ENCODE assay signal across 13 cellular contexts in genomic region chr5:160802567-160802966, GRCh38. TPM values are rescaled to one million over a fixed set of nuclear protein-coding genes. Genes with fewer than 3 reads are reported as not detected.
DNase-seq lines count a peak whose midpoint lies in the region; ATAC-seq, FAIRE-seq and TF ChIP-seq lines count a peak whose summit lies in the region.
"Had no signal": no experiment of that assay in that cellular context is flagged by ENCODE, and none has a peak within 500 bp of the region (broad histone marks: within the 10 kb centered on the region; RNA-seq: fewer than 3 reads in every experiment).

No MANE protein-coding gene starts in this region.

- CTCF ChIA-PET in H1 (lab: Charles Lee; ENCODE audit: partially characterized antibody) = interaction anchor here (0.9 to 1.8 kb wide), 10 partner anchors 11 to 364 kb away, joined by 3 to 10 read pairs (median 4); no protein-coding TSS in a partner anchor

- no peak for FAIRE-seq in H1 (lab: Jason Lieb, UNC)
- FAIRE-seq in pancreas (lab: Jason Lieb, UNC) = no peak
- FAIRE-seq: urothelium cell line had no signal

- H3K27me3 ChIP-seq in H1 (replicated peaks in 1 of 4; ENCODE audit: control insufficient read depth in 3 of 4, extremely low read depth in 1 of 4, insufficient read depth in 3 of 4, low read length in 3 of 4) (no peaks in the 10 kb centered on the region), pancreas (no peaks in the 10 kb centered on the region)

- no peak for TF ChIP-seq EP300 in H1 (IDR thresholded peaks at IDR 0.05; ENCODE audit: borderline replicate concordance in 1 of 2, low read depth in 2 of 2, low read length in 2 of 2)

- H3K9me3 ChIP-seq in H1 (ENCODE audit: insufficient read depth in 2 of 2, low read depth in 1 of 2, low read length in 1 of 2) (no peaks in the 10 kb centered on the region), pancreas (no peaks in the 10 kb centered on the region)

- TF ChIP-seq POLR2A in H1 (IDR thresholded peaks at IDR 0.05; ENCODE audit: control extremely low read depth in 1 of 2, low read depth in 2 of 2, low read length in 2 of 2) = no peak

- no peak overlapping the region for H3K27ac ChIP-seq in H1 (ENCODE audit: low read depth, low read length)
- no peak overlapping the region for H3K27ac ChIP-seq in pancreas
- H3K27ac ChIP-seq: parathyroid adenoma had no signal

- POLR2A ChIA-PET in H1 (lab: Charles Lee; ENCODE audit: partially characterized antibody) = no interaction called here

- H2BK20ac ChIP-seq in H1 (ENCODE audit: low read length) = no peak overlapping the region

- no peak overlapping the region for H2BK120ac ChIP-seq in H1 (replicated peaks; ENCODE audit: low read depth, low read length)

- no peak overlapping the region for H2BK12ac ChIP-seq in H1 (ENCODE audit: low read depth, low read length)

- intact Hi-C loops in pancreas (cut with DNase I) = no loop called here
- intact Hi-C loops in Right ventricle myocardium inferior (cut with DNase I) = no loop called here

- peak in 3 of 4 donors; percentile 62 to 82 (median 73) for ATAC-seq in pancreas
- no peak for ATAC-seq in HG02938 (IDR thresholded peaks at IDR 0.05; ENCODE audit: unreplicated experiment)
- no peak for ATAC-seq in Right ventricle myocardium inferior
- ATAC-seq: activated CD8-positive, alpha-beta memory T cell treated with anti-CD3 and anti-CD28 coated beads, Interleukin-2, amount 10 ng/mL, durations not matched to agents 7 days and 5 days; T-helper 17 cell had no signal

- TF ChIP-seq RAD21 in H1 (IDR thresholded peaks at IDR 0.05 in 1 of 2, conservative IDR thresholded peaks at IDR 0.05 in 1 of 2; ENCODE audit: low read depth in 2 of 2, low read length in 2 of 2) = peak; percentile 52 to 60

- H3K79me2 ChIP-seq in H1 (ENCODE audit: control insufficient read depth in 1 of 2, insufficient read depth in 2 of 2, low read length in 2 of 2) = no peaks in the 10 kb centered on the region
- H3K79me2 ChIP-seq: parathyroid adenoma had no signal

- H3K4me1 ChIP-seq in H1 (replicated peaks in 1 of 4; ENCODE audit: control insufficient read depth in 3 of 4, insufficient read depth in 4 of 4, low read length in 3 of 4) (no peaks in the 10 kb centered on the region), pancreas (peaks cover 0 to 8% (median 8%) of the 10 kb centered on the region in 3 donors)
- H3K4me1 ChIP-seq: parathyroid adenoma had no signal

- H2AK5ac ChIP-seq in H1 (ENCODE audit: low read depth, low read length) = no peak overlapping the region

- no peak overlapping the region for H3K14ac ChIP-seq in H1 (ENCODE audit: insufficient read length)

- H3K4ac ChIP-seq in H1 (replicated peaks; ENCODE audit: insufficient read length, low read depth, low read length) = no peak overlapping the region

- no peak overlapping the region for H2AFZ ChIP-seq in H1 (ENCODE audit: low read length)
- H2AFZ ChIP-seq: parathyroid adenoma had no signal

- H4K5ac ChIP-seq in H1 (ENCODE audit: insufficient read length, low read depth, low read length) = no peak overlapping the region

- H3K18ac ChIP-seq in H1 (ENCODE audit: extremely low read depth, low read length) = no peak overlapping the region

- no peak overlapping the region for H2BK15ac ChIP-seq in H1 (ENCODE audit: low read length)

- TF ChIP-seq CTCF in GM10266 (IDR thresholded peaks at IDR 0.05; ENCODE audit: control insufficient read depth, insufficient read depth, low read depth, missing control alignments) (peak; percentile 40), H1 (IDR thresholded peaks at IDR 0.05; ENCODE audit: control extremely low read depth in 1 of 3, insufficient read depth in 1 of 3, low read depth in 1 of 3, low read length in 3 of 3) (peak in 1 of 3 experiments; percentile 33; a peak in 1 of 4 replicates), pancreas (IDR thresholded peaks at IDR 0.05) (peak in 2 of 4 donors; percentile 8 to 13)

- H3K23me2 ChIP-seq in H1 (ENCODE audit: low read depth, low read length) = no peaks in the 10 kb centered on the region

- H3K79me1 ChIP-seq in H1 (ENCODE audit: low read depth, low read length) = no peaks in the 10 kb centered on the region

- 94% methylated on average over 2 of the region's 2 CpGs; no CpG with 5 or more reads in 1 of the 2 experiments for WGBS in H1 (ENCODE audit: extremely low coverage in 1 of 2, insufficient coverage in 1 of 2, insufficient read length in 1 of 2, insufficient replicate concordance in 2 of 2, low coverage in 1 of 2, low lambda C conversion rate in 2 of 2, missing lambda C conversion rate in 1 of 2), 2 experiments
- WGBS in pancreas, 2 donors = 42 to 54% methylated on average over 2 of the region's 2 CpGs

- H3K9ac ChIP-seq in H1 (replicated peaks in 1 of 4; ENCODE audit: extremely low read depth in 1 of 4, low read depth in 3 of 4, low read length in 3 of 4) = no peak overlapping the region
- H3K9ac ChIP-seq: parathyroid adenoma had no signal

- DNase-seq in GM10266 (ENCODE audit: extremely low spot score) (no peak), LHCN-M2 (ENCODE audit: low read depth) (peak; percentile 32), H1 (ENCODE audit: low read depth in 1 of 2, low spot score in 2 of 2) (no peak), pancreas (peak in 1 of 6 donors; percentile 3), Right ventricle myocardium inferior (ENCODE audit: missing footprints) (no peak)
- no peak for DNase-seq in stimulated activated CD8-positive, alpha-beta memory T cell treated with anti-CD3 and anti-CD28 coated beads, Interleukin-4, amount 100 ng/mL, for 48 hours
- DNase-seq: activated CD8-positive, alpha-beta memory T cell treated with anti-CD3 and anti-CD28 coated beads, Interleukin-2, amount 10 ng/mL, durations not matched to agents 7 days and 5 days; amniotic stem cell; T-helper 17 cell had no signal

- H3K23ac ChIP-seq in H1 (ENCODE audit: insufficient read length) = no peak overlapping the region

- no peak overlapping the region for H3K4me2 ChIP-seq in H1 (ENCODE audit: insufficient read depth in 1 of 2, low read depth in 2 of 2, low read length in 2 of 2)

- H2BK5ac ChIP-seq in H1 (ENCODE audit: low read depth, low read length) = no peak overlapping the region

- H3K4me3 ChIP-seq in H1 (ENCODE audit: extremely low read depth in 1 of 4, insufficient read depth in 2 of 4, low read depth in 3 of 4, low read length in 4 of 4) (no peak overlapping the region), pancreas (no peak overlapping the region)

- no peak overlapping the region for H4K8ac ChIP-seq in H1 (ENCODE audit: extremely low read depth, insufficient read depth, low read length)

- H3K56ac ChIP-seq in H1 (replicated peaks; ENCODE audit: insufficient read length, low read depth, low read length) = no peak overlapping the region

- H4K91ac ChIP-seq in H1 (replicated peaks; ENCODE audit: insufficient read length, low read length) = no peak overlapping the region

- no peaks in the 10 kb centered on the region for H3K36me3 ChIP-seq in H1 (ENCODE audit: control insufficient read depth in 2 of 4, insufficient read depth in 4 of 4, low read length in 3 of 4)
- H3K36me3 ChIP-seq in pancreas = no peaks in the 10 kb centered on the region

- no peaks in the 10 kb centered on the region for H4K20me1 ChIP-seq in H1 (replicated peaks in 1 of 2; ENCODE audit: control insufficient read depth in 1 of 2, insufficient read depth in 2 of 2, low read length in 2 of 2)

TF ChIP-seq in H1, 55 proteins besides CTCF, POLR2A, EP300 and RAD21:
- TF ChIP-seq BACH1 (IDR thresholded peaks at IDR 0.05; ENCODE audit: low read length) = no peak
- no peak for TF ChIP-seq EZH2 (IDR thresholded peaks at IDR 0.05; ENCODE audit: low read depth, low read length, severe bottlenecking)
- no peak for TF ChIP-seq SIX5 (IDR thresholded peaks at IDR 0.05; ENCODE audit: low read depth, low read length)
- TF ChIP-seq PHF8 (conservative IDR thresholded peaks at IDR 0.05; ENCODE audit: low read depth, low read length) = no peak
- no peak for TF ChIP-seq EGR1 (IDR thresholded peaks at IDR 0.05; ENCODE audit: borderline replicate concordance, low read depth, low read length)
- TF ChIP-seq SIN3A (conservative IDR thresholded peaks at IDR 0.05 in 1 of 2, IDR thresholded peaks at IDR 0.05 in 1 of 2; ENCODE audit: low read depth in 1 of 2, low read length in 2 of 2) = no peak
- TF ChIP-seq BCL11A (IDR thresholded peaks at IDR 0.05; ENCODE audit: low read depth in 2 of 2, low read length in 2 of 2) = no peak
- TF ChIP-seq NRF1 (IDR thresholded peaks at IDR 0.05; ENCODE audit: low read depth, low read length) = no peak
- no peak for TF ChIP-seq SP4 (IDR thresholded peaks at IDR 0.05; ENCODE audit: low read length)
- TF ChIP-seq TAF1 (IDR thresholded peaks at IDR 0.05; ENCODE audit: low read depth, low read length) = no peak
- no peak for TF ChIP-seq HDAC6 (IDR thresholded peaks at IDR 0.05; ENCODE audit: low read depth, low read length)
- TF ChIP-seq HDAC2 (IDR thresholded peaks at IDR 0.05; ENCODE audit: borderline replicate concordance in 1 of 2, low read depth in 2 of 2, low read length in 2 of 2) = no peak
- no peak for TF ChIP-seq ASH2L (IDR thresholded peaks at IDR 0.05; ENCODE audit: low read length)
- no peak for TF ChIP-seq TAF7 (optimal IDR thresholded peaks at IDR 0.05; ENCODE audit: borderline replicate concordance, low read depth, low read length)
- no peak for TF ChIP-seq GTF2F1 (IDR thresholded peaks at IDR 0.05; ENCODE audit: borderline replicate concordance, low read depth, low read length)
- TF ChIP-seq SAP30 (IDR thresholded peaks at IDR 0.05; ENCODE audit: insufficient read depth, insufficient replicate concordance, low read length) = no peak
- no peak for TF ChIP-seq TBP (IDR thresholded peaks at IDR 0.05; ENCODE audit: low read depth, low read length)
- TF ChIP-seq KDM1A (IDR thresholded peaks at IDR 0.05; ENCODE audit: borderline replicate concordance, low read length) = no peak

RNA-seq across cellular contexts. Expression of gene ATP10B, which starts 49.4 kb away (rescaled TPM):
- not detected in 2 replicates for total RNA-seq in LHCN-M2 (2014; rRNA removed)
- polyA plus RNA-seq in LHCN-M2 (2012) = not detected
- total RNA-seq in H1 (2021; fragmentation: NEBNext Ultra II Directional; extraction: Animal tissue kit (Norgen Biotek cat#: 25700)) = 0.10 and 0.11 TPM in 2 replicates
- polyA plus RNA-seq in H1 (2011; rRNA removed) = 0.06 TPM in 2 replicates
- polyA plus RNA-seq in H1 (2011; cell fraction: cytosol; rRNA removed) = 0.08 TPM
- 0.20 TPM for polyA plus RNA-seq in H1 (2011; cell fraction: nucleus; rRNA removed)
- polyA plus RNA-seq in H1 (2012, experiment 1 of 2) = 0.03 to 0.23 TPM (median 0.07 TPM) in 4 replicates
- polyA plus RNA-seq in H1 (2012, experiment 2 of 2) = not detected
- polyA plus RNA-seq in H1 (2013, experiment 1 of 2) = 0.22 TPM
- polyA plus RNA-seq in H1 (2013, experiment 2 of 2) = 0.29 TPM
- polyA minus RNA-seq in H1 (2011; rRNA and poly(A)+ RNA removed) = 0.35 and 0.56 TPM in 2 replicates
- polyA minus RNA-seq in H1 (2011; cell fraction: cytosol; rRNA and poly(A)+ RNA removed) = not detected
- polyA minus RNA-seq in H1 (2011; cell fraction: nucleus; rRNA and poly(A)+ RNA removed) = 0.50 TPM
- 10 to 100 TPM in 2 of 6 donors, 1 to 10 TPM in 4; 3.7 to 20.4 (median 6.1) TPM for total RNA-seq in pancreas
- under 1 TPM; 0.76 to 0.89 TPM for polyA plus RNA-seq in pancreas
- total RNA-seq in Right ventricle myocardium inferior = not detected
- total RNA-seq: activated CD8-positive, alpha-beta memory T cell treated with anti-CD3 and anti-CD28 coated beads, Interleukin-2, amount 10 ng/mL, durations not matched to agents 7 days and 5 days; HT1080; T-helper 17 cell had no signal

Comparison
In these comparisons a context has a peak if more than half of its experiments do, and no peak if none do; other contexts are left out.
1. ATAC-seq: peak in pancreas (3 of 4); none in HG02938 (single experiment) and Right ventricle myocardium inferior (single experiment).